1 cellular context compared by ENCODE assay signal in the genomic region with DNA sequence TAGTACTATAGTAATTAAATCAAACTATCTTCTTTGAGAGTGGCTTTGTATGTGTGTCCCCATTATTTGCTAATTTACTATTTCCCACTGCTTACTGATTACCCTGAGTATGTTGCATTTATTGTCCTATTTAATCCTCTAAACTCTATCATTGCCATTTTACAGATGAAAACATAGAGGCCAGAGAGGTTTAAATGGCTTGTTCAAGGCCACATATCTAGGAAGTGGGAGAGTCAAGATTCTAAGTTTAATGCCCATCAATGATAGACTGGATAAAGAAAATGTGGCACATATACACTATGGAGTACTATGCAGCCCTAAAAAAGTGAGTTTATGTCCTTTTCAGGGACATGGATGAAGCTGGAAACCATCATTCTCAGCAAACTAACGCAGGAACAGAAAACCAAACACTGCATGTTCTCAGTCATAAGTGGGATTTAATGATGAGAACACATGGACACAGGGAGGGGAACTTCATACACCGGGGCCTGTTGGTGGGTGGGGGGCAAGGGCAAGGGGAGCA.
TF ChIP-seq lines count a peak whose summit lies in the region.

No MANE protein-coding gene starts in this region.

TF ChIP-seq in K562, 482 proteins besides CTCF, POLR2A, EP300 and RAD21 (continued from another document):
- TF ChIP-seq, protein P1, sequence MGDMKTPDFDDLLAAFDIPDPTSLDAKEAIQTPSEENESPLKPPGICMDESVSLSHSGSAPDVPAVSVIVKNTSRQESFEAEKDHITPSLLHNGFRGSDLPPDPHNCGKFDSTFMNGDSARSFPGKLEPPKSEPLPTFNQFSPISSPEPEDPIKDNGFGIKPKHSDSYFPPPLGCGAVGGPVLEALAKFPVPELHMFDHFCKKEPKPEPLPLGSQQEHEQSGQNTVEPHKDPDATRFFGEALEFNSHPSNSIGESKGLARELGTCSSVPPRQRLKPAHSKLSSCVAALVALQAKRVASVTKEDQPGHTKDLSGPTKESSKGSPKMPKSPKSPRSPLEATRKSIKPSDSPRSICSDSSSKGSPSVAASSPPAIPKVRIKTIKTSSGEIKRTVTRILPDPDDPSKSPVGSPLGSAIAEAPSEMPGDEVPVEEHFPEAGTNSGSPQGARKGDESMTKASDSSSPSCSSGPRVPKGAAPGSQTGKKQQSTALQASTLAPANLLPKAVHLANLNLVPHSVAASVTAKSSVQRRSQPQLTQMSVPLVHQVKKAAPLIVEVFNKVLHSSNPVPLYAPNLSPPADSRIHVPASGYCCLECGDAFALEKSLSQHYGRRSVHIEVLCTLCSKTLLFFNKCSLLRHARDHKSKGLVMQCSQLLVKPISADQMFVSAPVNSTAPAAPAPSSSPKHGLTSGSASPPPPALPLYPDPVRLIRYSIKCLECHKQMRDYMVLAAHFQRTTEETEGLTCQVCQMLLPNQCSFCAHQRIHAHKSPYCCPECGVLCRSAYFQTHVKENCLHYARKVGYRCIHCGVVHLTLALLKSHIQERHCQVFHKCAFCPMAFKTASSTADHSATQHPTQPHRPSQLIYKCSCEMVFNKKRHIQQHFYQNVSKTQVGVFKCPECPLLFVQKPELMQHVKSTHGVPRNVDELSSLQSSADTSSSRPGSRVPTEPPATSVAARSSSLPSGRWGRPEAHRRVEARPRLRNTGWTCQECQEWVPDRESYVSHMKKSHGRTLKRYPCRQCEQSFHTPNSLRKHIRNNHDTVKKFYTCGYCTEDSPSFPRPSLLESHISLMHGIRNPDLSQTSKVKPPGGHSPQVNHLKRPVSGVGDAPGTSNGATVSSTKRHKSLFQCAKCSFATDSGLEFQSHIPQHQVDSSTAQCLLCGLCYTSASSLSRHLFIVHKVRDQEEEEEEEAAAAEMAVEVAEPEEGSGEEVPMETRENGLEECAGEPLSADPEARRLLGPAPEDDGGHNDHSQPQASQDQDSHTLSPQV (IDR thresholded peaks at IDR 0.05), result no peak
- TF ChIP-seq SMAD3 (CRISPR knock-in tag; conservative IDR thresholded peaks at IDR 0.05) (no peak), TAF7 (tag; IDR thresholded peaks at IDR 0.05) (no peak), EWSR1 (IDR thresholded peaks at IDR 0.05; ENCODE audit: borderline replicate concordance, low read depth, partially characterized antibody) (no peak), BCOR (IDR thresholded peaks at IDR 0.05) (0 out of 2 replicates have a peak, but pooled peaks have one; percentile 12), CREB1 (IDR thresholded peaks at IDR 0.05) (no peak), CREB1 (CRISPR knock-in tag; IDR thresholded peaks at IDR 0.05) (no peak), MEIS2 (IDR thresholded peaks at IDR 0.05; ENCODE audit: partially characterized antibody) (no peak), ZNF146 (CRISPR knock-in tag; IDR thresholded peaks at IDR 0.05; ENCODE audit: unreplicated experiment) (peak; percentile 74), GATAD2A (IDR thresholded peaks at IDR 0.05) (no peak), HMG20B (CRISPR knock-in tag; IDR thresholded peaks at IDR 0.05) (no peak), CC2D1A (IDR thresholded peaks at IDR 0.05) (no peak)
- TF ChIP-seq, protein P2, sequence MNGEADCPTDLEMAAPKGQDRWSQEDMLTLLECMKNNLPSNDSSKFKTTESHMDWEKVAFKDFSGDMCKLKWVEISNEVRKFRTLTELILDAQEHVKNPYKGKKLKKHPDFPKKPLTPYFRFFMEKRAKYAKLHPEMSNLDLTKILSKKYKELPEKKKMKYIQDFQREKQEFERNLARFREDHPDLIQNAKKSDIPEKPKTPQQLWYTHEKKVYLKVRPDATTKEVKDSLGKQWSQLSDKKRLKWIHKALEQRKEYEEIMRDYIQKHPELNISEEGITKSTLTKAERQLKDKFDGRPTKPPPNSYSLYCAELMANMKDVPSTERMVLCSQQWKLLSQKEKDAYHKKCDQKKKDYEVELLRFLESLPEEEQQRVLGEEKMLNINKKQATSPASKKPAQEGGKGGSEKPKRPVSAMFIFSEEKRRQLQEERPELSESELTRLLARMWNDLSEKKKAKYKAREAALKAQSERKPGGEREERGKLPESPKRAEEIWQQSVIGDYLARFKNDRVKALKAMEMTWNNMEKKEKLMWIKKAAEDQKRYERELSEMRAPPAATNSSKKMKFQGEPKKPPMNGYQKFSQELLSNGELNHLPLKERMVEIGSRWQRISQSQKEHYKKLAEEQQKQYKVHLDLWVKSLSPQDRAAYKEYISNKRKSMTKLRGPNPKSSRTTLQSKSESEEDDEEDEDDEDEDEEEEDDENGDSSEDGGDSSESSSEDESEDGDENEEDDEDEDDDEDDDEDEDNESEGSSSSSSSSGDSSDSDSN (IDR thresholded peaks at IDR 0.05; ENCODE audit: borderline replicate concordance in 1 of 2, low read depth in 2 of 2, low read length in 2 of 2), result no peak
- TF ChIP-seq, protein P3, sequence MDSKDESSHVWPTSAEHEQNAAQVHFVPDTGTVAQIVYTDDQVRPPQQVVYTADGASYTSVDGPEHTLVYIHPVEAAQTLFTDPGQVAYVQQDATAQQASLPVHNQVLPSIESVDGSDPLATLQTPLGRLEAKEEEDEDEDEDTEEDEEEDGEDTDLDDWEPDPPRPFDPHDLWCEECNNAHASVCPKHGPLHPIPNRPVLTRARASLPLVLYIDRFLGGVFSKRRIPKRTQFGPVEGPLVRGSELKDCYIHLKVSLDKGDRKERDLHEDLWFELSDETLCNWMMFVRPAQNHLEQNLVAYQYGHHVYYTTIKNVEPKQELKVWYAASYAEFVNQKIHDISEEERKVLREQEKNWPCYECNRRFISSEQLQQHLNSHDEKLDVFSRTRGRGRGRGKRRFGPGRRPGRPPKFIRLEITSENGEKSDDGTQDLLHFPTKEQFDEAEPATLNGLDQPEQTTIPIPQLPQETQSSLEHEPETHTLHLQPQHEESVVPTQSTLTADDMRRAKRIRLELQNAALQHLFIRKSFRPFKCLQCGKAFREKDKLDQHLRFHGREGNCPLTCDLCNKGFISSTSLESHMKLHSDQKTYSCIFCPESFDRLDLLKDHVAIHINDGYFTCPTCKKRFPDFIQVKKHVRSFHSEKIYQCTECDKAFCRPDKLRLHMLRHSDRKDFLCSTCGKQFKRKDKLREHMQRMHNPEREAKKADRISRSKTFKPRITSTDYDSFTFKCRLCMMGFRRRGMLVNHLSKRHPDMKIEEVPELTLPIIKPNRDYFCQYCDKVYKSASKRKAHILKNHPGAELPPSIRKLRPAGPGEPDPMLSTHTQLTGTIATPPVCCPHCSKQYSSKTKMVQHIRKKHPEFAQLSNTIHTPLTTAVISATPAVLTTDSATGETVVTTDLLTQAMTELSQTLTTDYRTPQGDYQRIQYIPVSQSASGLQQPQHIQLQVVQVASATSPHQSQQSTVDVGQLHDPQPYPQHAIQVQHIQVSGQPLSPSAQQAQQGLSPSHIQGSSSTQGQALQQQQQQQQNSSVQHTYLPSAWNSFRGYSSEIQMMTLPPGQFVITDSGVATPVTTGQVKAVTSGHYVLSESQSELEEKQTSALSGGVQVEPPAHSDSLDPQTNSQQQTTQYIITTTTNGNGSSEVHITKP (IDR thresholded peaks at IDR 0.05; ENCODE audit: partially characterized antibody), result no peak
- TF ChIP-seq, protein P4, sequence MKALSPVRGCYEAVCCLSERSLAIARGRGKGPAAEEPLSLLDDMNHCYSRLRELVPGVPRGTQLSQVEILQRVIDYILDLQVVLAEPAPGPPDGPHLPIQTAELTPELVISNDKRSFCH (CRISPR knock-in tag; IDR thresholded peaks at IDR 0.05), result no peak
- TF ChIP-seq, protein P4 (tag; IDR thresholded peaks at IDR 0.05), result no peak
- TF ChIP-seq, protein P5, sequence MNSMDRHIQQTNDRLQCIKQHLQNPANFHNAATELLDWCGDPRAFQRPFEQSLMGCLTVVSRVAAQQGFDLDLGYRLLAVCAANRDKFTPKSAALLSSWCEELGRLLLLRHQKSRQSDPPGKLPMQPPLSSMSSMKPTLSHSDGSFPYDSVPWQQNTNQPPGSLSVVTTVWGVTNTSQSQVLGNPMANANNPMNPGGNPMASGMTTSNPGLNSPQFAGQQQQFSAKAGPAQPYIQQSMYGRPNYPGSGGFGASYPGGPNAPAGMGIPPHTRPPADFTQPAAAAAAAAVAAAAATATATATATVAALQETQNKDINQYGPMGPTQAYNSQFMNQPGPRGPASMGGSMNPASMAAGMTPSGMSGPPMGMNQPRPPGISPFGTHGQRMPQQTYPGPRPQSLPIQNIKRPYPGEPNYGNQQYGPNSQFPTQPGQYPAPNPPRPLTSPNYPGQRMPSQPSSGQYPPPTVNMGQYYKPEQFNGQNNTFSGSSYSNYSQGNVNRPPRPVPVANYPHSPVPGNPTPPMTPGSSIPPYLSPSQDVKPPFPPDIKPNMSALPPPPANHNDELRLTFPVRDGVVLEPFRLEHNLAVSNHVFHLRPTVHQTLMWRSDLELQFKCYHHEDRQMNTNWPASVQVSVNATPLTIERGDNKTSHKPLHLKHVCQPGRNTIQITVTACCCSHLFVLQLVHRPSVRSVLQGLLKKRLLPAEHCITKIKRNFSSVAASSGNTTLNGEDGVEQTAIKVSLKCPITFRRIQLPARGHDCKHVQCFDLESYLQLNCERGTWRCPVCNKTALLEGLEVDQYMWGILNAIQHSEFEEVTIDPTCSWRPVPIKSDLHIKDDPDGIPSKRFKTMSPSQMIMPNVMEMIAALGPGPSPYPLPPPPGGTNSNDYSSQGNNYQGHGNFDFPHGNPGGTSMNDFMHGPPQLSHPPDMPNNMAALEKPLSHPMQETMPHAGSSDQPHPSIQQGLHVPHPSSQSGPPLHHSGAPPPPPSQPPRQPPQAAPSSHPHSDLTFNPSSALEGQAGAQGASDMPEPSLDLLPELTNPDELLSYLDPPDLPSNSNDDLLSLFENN (IDR thresholded peaks at IDR 0.05; ENCODE audit: low read depth in 2 of 2, low read length in 2 of 2), result no peak
